ENCODE assay signal across 1 cellular context in genomic region chr15:69956417-69956816, GRCh38.
TF ChIP-seq lines count a peak whose summit lies in the region.

No MANE protein-coding gene starts in this region.

TF ChIP-seq in HepG2, 621 proteins besides CTCF, POLR2A, EP300 and RAD21 (continued from another document):
- no peak for TF ChIP-seq ZNF576 (CRISPR knock-in tag; IDR thresholded peaks at IDR 0.05)
- TF ChIP-seq SALL2 (CRISPR knock-in tag; IDR thresholded peaks at IDR 0.05) = no peak
- TF ChIP-seq KLF11 (CRISPR knock-in tag; IDR thresholded peaks at IDR 0.05) = no peak
- TF ChIP-seq ZNF264 (CRISPR knock-in tag; IDR thresholded peaks at IDR 0.05) = no peak
- 0 out of 2 replicates have a peak, but pooled peaks have one; percentile 16 for TF ChIP-seq CREB1 (IDR thresholded peaks at IDR 0.05)
- TF ChIP-seq CREB1 (CRISPR knock-in tag; IDR thresholded peaks at IDR 0.05) = no peak
- TF ChIP-seq BCLAF1 (IDR thresholded peaks at IDR 0.05) = no peak
- TF ChIP-seq ZNF160 (CRISPR knock-in tag; IDR thresholded peaks at IDR 0.05) = no peak
TF ChIP-seq in HepG2: peak in this region for 2.
